ENCODE assay signal across 14 cellular contexts in the genomic region with DNA sequence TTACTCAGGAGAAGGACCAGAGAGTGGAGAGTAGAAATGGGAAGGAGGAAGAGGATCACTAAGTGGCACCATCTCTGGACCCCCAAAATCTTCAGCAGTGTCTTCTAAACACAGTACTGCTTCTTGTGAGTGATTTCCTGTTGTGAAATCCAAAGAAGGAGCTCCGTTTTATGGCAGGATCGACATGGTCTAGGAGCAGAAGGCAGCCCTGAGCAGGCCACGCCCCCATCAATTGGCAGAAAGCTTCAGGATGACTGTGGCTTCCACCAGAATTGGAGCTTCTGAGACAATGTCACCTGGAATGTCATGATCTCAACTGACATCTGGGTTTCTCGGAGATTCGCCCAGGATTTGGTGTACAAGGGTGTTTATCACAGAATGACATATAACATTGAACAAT.
"Had no signal": no experiment of that assay in that cellular context is flagged by ENCODE, and none has a peak within 500 bp of the region (broad histone marks: within the 10 kb centered on the region; RNA-seq: fewer than 3 reads in every experiment).

No MANE protein-coding gene starts in this region.

- H3K27ac Mint-ChIP-seq: activated CD8-positive, alpha-beta T cell treated with anti-CD3 and anti-CD28 coated beads, Interleukin-2, amount 10 ng/mL, durations not matched to agents 7 days and 5 days; activated naive CD4-positive, alpha-beta T cell treated with anti-CD3 and anti-CD28 coated beads for 36 hours; activated T-helper 17 cell treated with anti-CD3 and anti-CD28 coated beads, Interleukin-2, amount 50 U/mL, for 72 hours; naive thymus-derived CD4-positive, alpha-beta T cell; stimulated activated effector memory CD8-positive, alpha-beta T cell treated with anti-CD3 and anti-CD28 coated beads, Interleukin-12 subunit alpha, Interleukin-12 subunit beta, amount 100 ng/mL, for 72 hours had no signal

- H3K4me3 Mint-ChIP-seq: activated CD8-positive, alpha-beta T cell treated with anti-CD3 and anti-CD28 coated beads, Interleukin-2, amount 10 ng/mL, durations not matched to agents 7 days and 5 days; activated naive CD4-positive, alpha-beta T cell treated with anti-CD3 and anti-CD28 coated beads for 36 hours; activated T-helper 17 cell treated with anti-CD3 and anti-CD28 coated beads, Interleukin-2, amount 50 U/mL, for 72 hours; naive thymus-derived CD4-positive, alpha-beta T cell; stimulated activated effector memory CD8-positive, alpha-beta T cell treated with anti-CD3 and anti-CD28 coated beads, Interleukin-12 subunit alpha, Interleukin-12 subunit beta, amount 100 ng/mL, for 72 hours had no signal

- H3K9me3 Mint-ChIP-seq: activated T-helper 17 cell treated with anti-CD3 and anti-CD28 coated beads, Interleukin-2, amount 50 U/mL, for 72 hours; stimulated activated effector memory CD8-positive, alpha-beta T cell treated with anti-CD3 and anti-CD28 coated beads, Interleukin-12 subunit alpha, Interleukin-12 subunit beta, amount 100 ng/mL, for 72 hours had no signal

- DNase-seq: activated CD4-positive, alpha-beta T cell treated with anti-CD3 and anti-CD28 coated beads for 48 hours; activated CD8-positive, alpha-beta T cell treated with anti-CD3 and anti-CD28 coated beads, Interleukin-2, amount 10 ng/mL, durations not matched to agents 7 days and 5 days; activated naive CD4-positive, alpha-beta T cell treated with anti-CD3 and anti-CD28 coated beads for 36 hours; colonic mucosa; effector CD4-positive, alpha-beta T cell; hypothalamus; lower lobe of right lung; naive thymus-derived CD4-positive, alpha-beta T cell; T1000; thyroid gland; uterus had no signal

- H3K4me1 Mint-ChIP-seq: activated T-helper 17 cell treated with anti-CD3 and anti-CD28 coated beads, Interleukin-2, amount 50 U/mL, for 72 hours; naive thymus-derived CD4-positive, alpha-beta T cell had no signal

- H3K36me3 Mint-ChIP-seq: stimulated activated effector memory CD8-positive, alpha-beta T cell treated with anti-CD3 and anti-CD28 coated beads, Interleukin-12 subunit alpha, Interleukin-12 subunit beta, amount 100 ng/mL, for 72 hours had no signal

- ATAC-seq: activated CD8-positive, alpha-beta T cell treated with anti-CD3 and anti-CD28 coated beads, Interleukin-2, amount 10 ng/mL, durations not matched to agents 7 days and 5 days; activated T-helper 17 cell treated with anti-CD3 and anti-CD28 coated beads, Interleukin-2, amount 50 U/mL, for 72 hours; lower lobe of right lung; naive thymus-derived CD4-positive, alpha-beta T cell; stimulated activated effector memory CD8-positive, alpha-beta T cell treated with anti-CD3 and anti-CD28 coated beads, Interleukin-12 subunit alpha, Interleukin-12 subunit beta, amount 100 ng/mL, for 72 hours had no signal

- H3K4me3 ChIP-seq: colonic mucosa, lower lobe of right lung, right atrium auricular region, thyroid gland, uterus had no signal
